In genomic region chr12:109719123-109720022, GRCh38 we compare ENCODE assay signal across 9 cellular contexts. TPM values are rescaled to one million over a fixed set of nuclear protein-coding genes. Genes with fewer than 3 reads are reported as not detected.
A peak's percentile ranks its signal among the peaks of the same experiment; 100 is the strongest.
DNase-seq lines count a peak whose midpoint lies in the region; ATAC-seq and TF ChIP-seq lines count a peak whose summit lies in the region.
"Had no signal": no experiment of that assay in that cellular context is flagged by ENCODE, and none has a peak within 500 bp of the region (broad histone marks: within the 10 kb centered on the region; RNA-seq: fewer than 3 reads in every experiment).

No MANE protein-coding gene starts in this region.

- H4K20me1 ChIP-seq in GM23338 (replicated peaks; ENCODE audit: insufficient read depth) = peaks cover 3% of the 10 kb centered on the region; the same call in 1 of the 2 replicates

- H3F3A ChIP-seq in GM23338 (replicated peaks; ENCODE audit: low read depth) = peaks cover 10% of the 10 kb centered on the region; the same call in 1 of the 2 replicates

- no peaks in the 10 kb centered on the region for H3K9me3 ChIP-seq in endocrine pancreas (ENCODE audit: control insufficient read depth, low read length)

- no peaks in the 10 kb centered on the region for H3K79me2 ChIP-seq in GM23338 (replicated peaks; ENCODE audit: insufficient read depth)

- H3K9me2 ChIP-seq in GM23338 (ENCODE audit: insufficient read depth) = no peaks in the 10 kb centered on the region

- peak; percentile 77 for DNase-seq in GM23338 (ENCODE audit: low spot score)
- DNase-seq in NCI-H526 (lab: John Stamatoyannopoulos, UW) = peak; percentile 36 to 74
- peak; percentile 28 for DNase-seq in neural crest cell (ENCODE audit: low read depth, low spot score)
- DNase-seq in activated naive CD4-positive, alpha-beta T cell treated with Interleukin-2 at 50 U/mL for 16 hours = no peak
- no peak for DNase-seq in activated CD8-positive, alpha-beta memory T cell treated with anti-CD3 and anti-CD28 coated beads, Interleukin-2, amount 50 U/mL, for 4 hours
- DNase-seq: RPMI8226; stimulated activated CD4-positive, alpha-beta T cell treated with anti-CD3 and anti-CD28 coated beads, Interleukin-4, amount 100 ng/mL, for 24 hours had no signal

- H3K27ac ChIP-seq in GM23338 (ENCODE audit: low read depth) = no peak overlapping the region

- ATAC-seq in GM23338 (peak; percentile 48), HG02623 (IDR thresholded peaks at IDR 0.05; ENCODE audit: unreplicated experiment) (no peak)

- H3K27me3 ChIP-seq in GM23338 (ENCODE audit: insufficient read depth) (peaks cover 45% of the 10 kb centered on the region), endocrine pancreas (ENCODE audit: control insufficient read depth, insufficient read depth, low read length) (no peaks in the 10 kb centered on the region)

- H3K36me3 Mint-ChIP-seq in GM23338 (ENCODE audit: low read depth) (no peaks in the 10 kb centered on the region), neural crest cell (ENCODE audit: low read depth) (no peaks in the 10 kb centered on the region)

- peak overlapping the region; percentile 80; the same call in 1 of the 2 replicates for H2AFZ ChIP-seq in GM23338

- peak; percentile 52 to 57 for TF ChIP-seq CTCF in GM23338 (conservative IDR thresholded peaks at IDR 0.05; ENCODE audit: low read depth in 2 of 2)
- TF ChIP-seq CTCF in neural crest cell (conservative IDR thresholded peaks at IDR 0.05) = peak; percentile 51

- H3K9me3 Mint-ChIP-seq in GM23338 = no peaks in the 10 kb centered on the region
- no peaks in the 10 kb centered on the region for H3K9me3 Mint-ChIP-seq in neural crest cell

- peak overlapping the region; percentile 82 for H3K27ac Mint-ChIP-seq in GM23338
- peak overlapping the region; percentile 95 for H3K27ac Mint-ChIP-seq in neural crest cell (ENCODE audit: unreplicated experiment)

- H3K9ac ChIP-seq in endocrine pancreas (ENCODE audit: control insufficient read depth, insufficient read depth, low read length) = peak overlapping the region; percentile 26

- peaks cover 36% of the 10 kb centered on the region for H3K4me1 Mint-ChIP-seq in GM23338
- H3K4me1 Mint-ChIP-seq in neural crest cell = peaks cover 70% of the 10 kb centered on the region

- H3K4me3 Mint-ChIP-seq in GM23338 (peak overlapping the region; percentile 57), neural crest cell (peak overlapping the region; percentile 84)

- H3K36me3 ChIP-seq in GM23338 (ENCODE audit: insufficient read depth) = no peaks in the 10 kb centered on the region
- no peaks in the 10 kb centered on the region for H3K36me3 ChIP-seq in endocrine pancreas (ENCODE audit: control insufficient read depth, insufficient read depth, low read length)

- peak overlapping the region; percentile 50; the same call in 1 of the 2 replicates for H3K4me3 ChIP-seq in GM23338
- no peak overlapping the region for H3K4me3 ChIP-seq in endocrine pancreas (ENCODE audit: control insufficient read depth, insufficient read depth, low read length)

- H3K4me1 ChIP-seq in GM23338 (ENCODE audit: insufficient read depth) = peaks cover 18% of the 10 kb centered on the region; the same call in 1 of the 2 replicates
- peaks cover 3% of the 10 kb centered on the region for H3K4me1 ChIP-seq in endocrine pancreas (ENCODE audit: control insufficient read depth, insufficient read depth, low read length)

- H3K27me3 Mint-ChIP-seq in GM23338 (ENCODE audit: insufficient read depth, low read depth, poor library complexity) (peaks cover 39% of the 10 kb centered on the region), neural crest cell (ENCODE audit: low read depth) (peaks cover 37% of the 10 kb centered on the region)

- peak overlapping the region; percentile 72 for H3K4me2 ChIP-seq in GM23338

TF ChIP-seq in GM23338, 12 proteins besides CTCF, POLR2A, EP300 and RAD21:
- no peak for TF ChIP-seq ZNF462 (CRISPR knock-in tag; IDR thresholded peaks at IDR 0.05)
- TF ChIP-seq REST (IDR thresholded peaks at IDR 0.05; ENCODE audit: unreplicated experiment) = no peak
- TF ChIP-seq JUNB (IDR thresholded peaks at IDR 0.05; ENCODE audit: unreplicated experiment) = no peak
- TF ChIP-seq NANOG (IDR thresholded peaks at IDR 0.05; ENCODE audit: borderline replicate concordance) = no peak

RNA-seq across cellular contexts. Expression of gene FAM222A, which starts 5.7 kb away (rescaled TPM):
- total RNA-seq in GM23338 (2014; rRNA removed; shearing (Covaris generic)) = 2.1 and 3.6 TPM in 2 replicates
- 0.78 and 0.85 TPM in 2 replicates for polyA plus RNA-seq in GM23338 (2016; fragmentation: Nextera tagmentation; extraction: Ambion mirVana)
- 12.5 and 13.9 TPM in 2 replicates for total RNA-seq in neural crest cell

Comparison
In these comparisons a context has a peak if more than half of its experiments do, and no peak if none do; other contexts are left out.
1. DNase-seq: peak in GM23338 (single experiment), NCI-H526 (2 of 2) and neural crest cell (single experiment); none in activated naive CD4-positive, alpha-beta T cell treated with Interleukin-2 at 50 U/mL for 16 hours (single experiment) and activated CD8-positive, alpha-beta memory T cell treated with anti-CD3 and anti-CD28 coated beads, Interleukin-2, amount 50 U/mL, for 4 hours (single experiment).